1 cellular context compared by ENCODE assay signal in the genomic region with DNA sequence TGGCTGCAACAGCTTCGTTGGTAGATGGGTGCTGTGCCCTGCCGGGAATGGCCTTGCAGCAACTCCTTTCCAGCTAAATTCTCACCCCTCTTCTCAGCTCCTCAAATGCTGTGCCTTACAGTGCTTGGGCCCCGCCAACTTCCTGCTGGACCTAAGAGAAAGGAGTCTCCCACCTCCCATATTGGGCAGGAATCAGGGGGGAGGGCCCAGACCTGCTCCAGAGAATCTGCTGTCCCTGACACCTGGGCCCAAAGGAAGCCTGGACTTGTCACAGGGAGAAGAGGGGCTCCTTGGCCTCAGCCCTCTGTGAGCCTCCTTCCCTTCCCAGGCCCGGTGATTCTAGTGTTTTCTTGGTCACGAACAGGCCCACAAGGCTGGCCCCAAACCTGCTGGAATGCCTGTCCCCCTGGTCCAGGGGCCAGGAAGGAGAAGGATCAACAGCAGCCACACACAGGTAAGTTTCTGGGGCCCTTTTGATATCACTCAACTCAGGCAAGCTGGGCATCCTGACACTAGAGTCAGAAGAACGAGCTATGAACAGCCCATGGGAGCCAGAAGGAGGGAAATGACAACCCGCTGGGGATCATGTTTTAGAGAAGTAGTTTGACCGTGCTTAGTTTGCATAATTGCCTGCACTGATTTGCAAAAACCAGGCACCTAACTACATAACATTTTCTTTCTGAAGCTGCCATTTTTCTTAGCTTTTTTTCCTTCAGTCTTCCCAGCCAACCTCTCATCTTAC.
TF ChIP-seq lines count a peak whose summit lies in the region.

No MANE protein-coding gene starts in this region.

TF ChIP-seq in HepG2, 621 proteins besides CTCF, POLR2A, EP300 and RAD21 (continued from another document):
- TF ChIP-seq, protein P1, sequence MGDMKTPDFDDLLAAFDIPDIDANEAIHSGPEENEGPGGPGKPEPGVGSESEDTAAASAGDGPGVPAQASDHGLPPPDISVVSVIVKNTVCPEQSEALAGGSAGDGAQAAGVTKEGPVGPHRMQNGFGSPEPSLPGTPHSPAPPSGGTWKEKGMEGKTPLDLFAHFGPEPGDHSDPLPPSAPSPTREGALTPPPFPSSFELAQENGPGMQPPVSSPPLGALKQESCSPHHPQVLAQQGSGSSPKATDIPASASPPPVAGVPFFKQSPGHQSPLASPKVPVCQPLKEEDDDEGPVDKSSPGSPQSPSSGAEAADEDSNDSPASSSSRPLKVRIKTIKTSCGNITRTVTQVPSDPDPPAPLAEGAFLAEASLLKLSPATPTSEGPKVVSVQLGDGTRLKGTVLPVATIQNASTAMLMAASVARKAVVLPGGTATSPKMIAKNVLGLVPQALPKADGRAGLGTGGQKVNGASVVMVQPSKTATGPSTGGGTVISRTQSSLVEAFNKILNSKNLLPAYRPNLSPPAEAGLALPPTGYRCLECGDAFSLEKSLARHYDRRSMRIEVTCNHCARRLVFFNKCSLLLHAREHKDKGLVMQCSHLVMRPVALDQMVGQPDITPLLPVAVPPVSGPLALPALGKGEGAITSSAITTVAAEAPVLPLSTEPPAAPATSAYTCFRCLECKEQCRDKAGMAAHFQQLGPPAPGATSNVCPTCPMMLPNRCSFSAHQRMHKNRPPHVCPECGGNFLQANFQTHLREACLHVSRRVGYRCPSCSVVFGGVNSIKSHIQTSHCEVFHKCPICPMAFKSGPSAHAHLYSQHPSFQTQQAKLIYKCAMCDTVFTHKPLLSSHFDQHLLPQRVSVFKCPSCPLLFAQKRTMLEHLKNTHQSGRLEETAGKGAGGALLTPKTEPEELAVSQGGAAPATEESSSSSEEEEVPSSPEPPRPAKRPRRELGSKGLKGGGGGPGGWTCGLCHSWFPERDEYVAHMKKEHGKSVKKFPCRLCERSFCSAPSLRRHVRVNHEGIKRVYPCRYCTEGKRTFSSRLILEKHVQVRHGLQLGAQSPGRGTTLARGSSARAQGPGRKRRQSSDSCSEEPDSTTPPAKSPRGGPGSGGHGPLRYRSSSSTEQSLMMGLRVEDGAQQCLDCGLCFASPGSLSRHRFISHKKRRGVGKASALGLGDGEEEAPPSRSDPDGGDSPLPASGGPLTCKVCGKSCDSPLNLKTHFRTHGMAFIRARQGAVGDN (CRISPR knock-in tag; IDR thresholded peaks at IDR 0.05) = peak; percentile 11; the same call in 1 of the 2 replicates
